Comparison of ENCODE assay signal across 28 cellular contexts in genomic region chr9:38251036-38251335, GRCh38.
DNase-seq lines count a peak whose midpoint lies in the region; ATAC-seq, FAIRE-seq and TF ChIP-seq lines count a peak whose summit lies in the region.
"Had no signal": no experiment of that assay in that cellular context is flagged by ENCODE, and none has a peak within 500 bp of the region (broad histone marks: within the 10 kb centered on the region; RNA-seq: fewer than 3 reads in every experiment).

No MANE protein-coding gene starts in this region.

- ATAC-seq in HG03108 (IDR thresholded peaks at IDR 0.05; ENCODE audit: unreplicated experiment) = no peak
- ATAC-seq: GM12878, HepG2, Right ventricle myocardium inferior, T-cell had no signal

- no peak overlapping the region for H3K9ac ChIP-seq in neural progenitor cell

- H3K4me1 ChIP-seq in neural progenitor cell = peaks cover 16% of the 10 kb centered on the region
- H3K4me1 ChIP-seq: BE2C had no signal

- H3K4me2 ChIP-seq in neural progenitor cell = peak overlapping the region; percentile 1
- H3K4me2 ChIP-seq: PC-9 had no signal

- peaks cover 2% of the 10 kb centered on the region for H3K27me3 Mint-ChIP-seq in neural progenitor cell (ENCODE audit: insufficient read depth, low read depth)

- H3K4me3 ChIP-seq in WERI-Rb-1 (ENCODE audit: low read depth, low read length) (peak overlapping the region; percentile 6; the same call in 1 of the 2 replicates), neural progenitor cell (no peak overlapping the region)
- H3K4me3 ChIP-seq: GM12878, PC-9 had no signal

- H3K27ac ChIP-seq in WERI-Rb-1 (peak overlapping the region; percentile 83), neural progenitor cell (no peak overlapping the region)
- H3K27ac ChIP-seq: PC-9 had no signal

- H2AFZ ChIP-seq in neural progenitor cell (replicated peaks) = peak overlapping the region; percentile 1
- H2AFZ ChIP-seq: PC-9 had no signal

- H3K9me3 ChIP-seq in WERI-Rb-1 (ENCODE audit: severe bottlenecking) (peaks cover 14% of the 10 kb centered on the region), neural progenitor cell (ENCODE audit: low read depth) (no peaks in the 10 kb centered on the region)
- H3K9me3 ChIP-seq: BE2C had no signal

- no peaks in the 10 kb centered on the region for H3K27me3 ChIP-seq in WERI-Rb-1 (ENCODE audit: insufficient read depth, low read depth, severe bottlenecking)
- H3K27me3 ChIP-seq in neural progenitor cell = no peaks in the 10 kb centered on the region
- H3K27me3 ChIP-seq: BE2C had no signal

- TF ChIP-seq CTCF in D721Med (IDR thresholded peaks at IDR 0.05; ENCODE audit: insufficient read depth, missing control alignments) (no peak), WERI-Rb-1 (IDR thresholded peaks at IDR 0.05; ENCODE audit: low read depth, low read length) (no peak), neural progenitor cell (IDR thresholded peaks at IDR 0.05) (no peak)

- DNase-seq in D721Med (ENCODE audit: insufficient read length, low spot score) (no peak), NCI-H2227 (lab: John Stamatoyannopoulos, UW; ENCODE audit: unreplicated experiment) (peak; percentile 78), WERI-Rb-1 (peak; percentile 84), neural progenitor cell (ENCODE audit: low spot score) (no peak), T1000 (lab: John Stamatoyannopoulos, UW) (no peak), middle frontal gyrus (ENCODE audit: extremely low spot score, low spot score) (no peak)
- DNase-seq: 8988T; ACHN; BE2C; CD8-positive, alpha-beta memory T cell; DMS53; KBM-7; MV-4-11; NCI-H1105; NCI-H1436 treated with DMSO at 0.1 percent for 48 hours; NCI-H1930; NCI-H2107; NCI-H345; NCI-H510A treated with DMSO at 0.1 percent for 48 hours; NCI-H774; PC-9; T-cell had no signal

- H3K27ac Mint-ChIP-seq in neural progenitor cell = peak overlapping the region; percentile 29
- H3K27ac Mint-ChIP-seq: CD8-positive, alpha-beta memory T cell; T-cell had no signal

- peak; percentile 61 for FAIRE-seq in D721Med (lab: Jason Lieb, UNC)
- FAIRE-seq: G401.6, GM12878, HepG2 had no signal

- no peaks in the 10 kb centered on the region for H4K20me1 ChIP-seq in neural progenitor cell (ENCODE audit: low read depth)

- no peak overlapping the region for H3K4me3 Mint-ChIP-seq in neural progenitor cell
- H3K4me3 Mint-ChIP-seq: CD14-positive monocyte; CD8-positive, alpha-beta memory T cell; T-cell had no signal

- no peaks in the 10 kb centered on the region for H3F3A ChIP-seq in neural progenitor cell (ENCODE audit: low read depth)

- H3K36me3 ChIP-seq in WERI-Rb-1 (no peaks in the 10 kb centered on the region), neural progenitor cell (no peaks in the 10 kb centered on the region)
- H3K36me3 ChIP-seq: BE2C had no signal

- H3K79me2 ChIP-seq in neural progenitor cell (ENCODE audit: low read depth) = no peaks in the 10 kb centered on the region

- no peaks in the 10 kb centered on the region for H3K36me3 Mint-ChIP-seq in neural progenitor cell
- H3K36me3 Mint-ChIP-seq: CD14-positive monocyte, T-cell had no signal

- H3K9me3 Mint-ChIP-seq in neural progenitor cell = peaks cover 4% of the 10 kb centered on the region
- H3K9me3 Mint-ChIP-seq: CD8-positive, alpha-beta memory T cell; T-cell had no signal

- peaks cover 10% of the 10 kb centered on the region for H3K4me1 Mint-ChIP-seq in neural progenitor cell
- H3K4me1 Mint-ChIP-seq: CD14-positive monocyte; CD8-positive, alpha-beta memory T cell; T-cell had no signal

Comparison
In these comparisons a context has a peak if more than half of its experiments do, and no peak if none do; other contexts are left out.
1. DNase-seq: peak in NCI-H2227 (single experiment) and WERI-Rb-1 (single experiment); none in D721Med (single experiment), neural progenitor cell (single experiment), T1000 (single experiment) and middle frontal gyrus (single experiment).